In the genomic region with DNA sequence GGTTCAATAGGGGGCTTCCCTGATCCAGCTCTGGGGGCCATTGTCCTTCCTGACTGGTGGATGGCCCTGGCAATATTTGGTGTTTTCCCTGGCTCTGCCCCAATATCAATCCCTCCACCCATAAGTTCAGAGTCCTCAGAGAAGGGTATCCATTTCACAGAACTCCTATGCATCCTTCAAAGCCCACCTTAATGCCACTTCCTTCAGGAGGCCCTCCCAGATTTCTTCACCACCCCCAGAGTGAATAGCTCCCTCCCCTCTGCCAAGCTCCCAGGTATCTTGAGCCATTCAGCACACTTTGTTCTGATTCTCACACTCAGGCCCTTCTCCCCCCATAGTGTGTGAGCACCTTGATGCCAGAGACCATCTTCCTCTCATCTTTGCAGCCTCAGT, we compare ENCODE assay signal across 1 cellular context.
TF ChIP-seq lines count a peak whose summit lies in the region.

No MANE protein-coding gene starts in this region.

TF ChIP-seq in H1, 55 proteins besides CTCF, POLR2A, EP300 and RAD21:
- TF ChIP-seq RBBP5 (IDR thresholded peaks at IDR 0.05; ENCODE audit: borderline replicate concordance, low read depth, low read length) (no peak), SIRT6 (IDR thresholded peaks at IDR 0.05; ENCODE audit: low read length) (no peak), CHD1 (IDR thresholded peaks at IDR 0.05; ENCODE audit: low read depth, low read length) (no peak)
